11 cellular contexts compared by ENCODE assay signal in genomic region chr4:125389713-125390112, GRCh38.
DNase-seq lines count a peak whose midpoint lies in the region; ATAC-seq and TF ChIP-seq lines count a peak whose summit lies in the region.
"Had no signal": no experiment of that assay in that cellular context is flagged by ENCODE, and none has a peak within 500 bp of the region (broad histone marks: within the 10 kb centered on the region; RNA-seq: fewer than 3 reads in every experiment).

No MANE protein-coding gene starts in this region.

- H3K27ac ChIP-seq in skeletal muscle tissue (ENCODE audit: low read depth, low read length), result peak overlapping the region; percentile 20

- DNase-seq in GM04504 (ENCODE audit: low read depth) (peak; percentile 78), astrocyte of the cerebellum (ENCODE audit: low read depth) (peak; percentile 88), left ventricle myocardium superior (no peak), left colon (no peak)
- no peak for DNase-seq in activated CD4-positive, alpha-beta memory T cell treated with anti-CD3 and anti-CD28 coated beads for 36 hours
- DNase-seq in NK-92 treated with Interleukin-12 subunit alpha and Interleukin-12 subunit beta, amount 100 ng/mL, for 24 hours (lab: John Stamatoyannopoulos, UW), result no peak
- DNase-seq: effector CD8-positive, alpha-beta T cell; NCI-H748 treated with DMSO at 0.1 percent for 48 hours; stimulated activated naive CD4-positive, alpha-beta T cell treated with Interleukin-2 at 50 U/mL for 16 hours had no signal

- ATAC-seq in left ventricle myocardium superior (peak; percentile 75), left colon (no peak), HG03342 (IDR thresholded peaks at IDR 0.05; ENCODE audit: unreplicated experiment) (no peak)

- CTCF ChIA-PET in activated CD4-positive, alpha-beta memory T cell treated with anti-CD3 and anti-CD28 coated beads for 36 hours (lab: Charles Lee), result no interaction called here

- H3K27me3 Mint-ChIP-seq in activated CD4-positive, alpha-beta memory T cell treated with anti-CD3 and anti-CD28 coated beads for 36 hours, result no peaks in the 10 kb centered on the region

- H3K36me3 ChIP-seq in skeletal muscle tissue (ENCODE audit: control insufficient read depth in 3 of 3, insufficient read depth in 3 of 3, low read length in 3 of 3), result no peaks in the 10 kb centered on the region

- H3K4me3 ChIP-seq in astrocyte of the cerebellum (ENCODE audit: low read depth, low read length), result no peak overlapping the region
- no peak overlapping the region for H3K4me3 ChIP-seq in skeletal muscle tissue (ENCODE audit: low read length in 3 of 3)

- H3K4me1 Mint-ChIP-seq in activated CD4-positive, alpha-beta memory T cell treated with anti-CD3 and anti-CD28 coated beads for 36 hours (ENCODE audit: low read depth), result no peaks in the 10 kb centered on the region

- no peaks in the 10 kb centered on the region for H3K36me3 Mint-ChIP-seq in activated CD4-positive, alpha-beta memory T cell treated with anti-CD3 and anti-CD28 coated beads for 36 hours

- intact Hi-C loops in left ventricle myocardium superior (cut with micrococcal nuclease) (loop anchor here (10.0 kb wide), 1 partner anchor 65 kb away; no protein-coding TSS in a partner anchor), left colon (cut with DNase I, micrococcal nuclease) (no loop called here)
- intact Hi-C loops in activated CD4-positive, alpha-beta memory T cell treated with anti-CD3 and anti-CD28 coated beads for 36 hours (cut with micrococcal nuclease), result no loop called here

- no peak overlapping the region for H3K27ac Mint-ChIP-seq in activated CD4-positive, alpha-beta memory T cell treated with anti-CD3 and anti-CD28 coated beads for 36 hours

- no peaks in the 10 kb centered on the region for H3K27me3 ChIP-seq in skeletal muscle tissue (ENCODE audit: control insufficient read depth in 3 of 3, insufficient read depth in 3 of 3, low read length in 3 of 3)

- no peak for TF ChIP-seq CTCF in astrocyte of the cerebellum (IDR thresholded peaks at IDR 0.05; ENCODE audit: low read depth, low read length, missing control alignments)

- POLR2A ChIA-PET in activated CD4-positive, alpha-beta memory T cell treated with anti-CD3 and anti-CD28 coated beads for 36 hours (lab: Charles Lee), result no interaction called here

- H3K9me3 ChIP-seq in skeletal muscle tissue (ENCODE audit: control insufficient read depth in 3 of 3, low read length in 3 of 3), result no peaks in the 10 kb centered on the region

- H3K4me3 Mint-ChIP-seq in activated CD4-positive, alpha-beta memory T cell treated with anti-CD3 and anti-CD28 coated beads for 36 hours, result no peak overlapping the region

- H3K4me1 ChIP-seq in skeletal muscle tissue (ENCODE audit: control insufficient read depth in 3 of 3, insufficient read depth in 3 of 3, low read length in 3 of 3), result peaks cover 0 to 10% (median 7%) of the 10 kb centered on the region in 3 donors

- peak overlapping the region in 1 of 3 donors; percentile 23 for H3K9ac ChIP-seq in skeletal muscle tissue (ENCODE audit: low read depth in 1 of 3, low read length in 3 of 3)

- in situ Hi-C loops in astrocyte of the cerebellum (cut with HindIII; ENCODE audit: low sequenced_read_pairs), result no loop called here

- H3K9me3 Mint-ChIP-seq in activated CD4-positive, alpha-beta memory T cell treated with anti-CD3 and anti-CD28 coated beads for 36 hours, result no peaks in the 10 kb centered on the region

Comparison
In these comparisons a context has a peak if more than half of its experiments do, and no peak if none do; other contexts are left out.
1. DNase-seq: peak in GM04504 (single experiment) and astrocyte of the cerebellum (single experiment); none in left ventricle myocardium superior (single experiment), activated CD4-positive, alpha-beta memory T cell treated with anti-CD3 and anti-CD28 coated beads for 36 hours (single experiment), NK-92 treated with Interleukin-12 subunit alpha and Interleukin-12 subunit beta, amount 100 ng/mL, for 24 hours (single experiment) and left colon (0 of 2).